ENCODE assay signal across 1 cellular context in the genomic region with DNA sequence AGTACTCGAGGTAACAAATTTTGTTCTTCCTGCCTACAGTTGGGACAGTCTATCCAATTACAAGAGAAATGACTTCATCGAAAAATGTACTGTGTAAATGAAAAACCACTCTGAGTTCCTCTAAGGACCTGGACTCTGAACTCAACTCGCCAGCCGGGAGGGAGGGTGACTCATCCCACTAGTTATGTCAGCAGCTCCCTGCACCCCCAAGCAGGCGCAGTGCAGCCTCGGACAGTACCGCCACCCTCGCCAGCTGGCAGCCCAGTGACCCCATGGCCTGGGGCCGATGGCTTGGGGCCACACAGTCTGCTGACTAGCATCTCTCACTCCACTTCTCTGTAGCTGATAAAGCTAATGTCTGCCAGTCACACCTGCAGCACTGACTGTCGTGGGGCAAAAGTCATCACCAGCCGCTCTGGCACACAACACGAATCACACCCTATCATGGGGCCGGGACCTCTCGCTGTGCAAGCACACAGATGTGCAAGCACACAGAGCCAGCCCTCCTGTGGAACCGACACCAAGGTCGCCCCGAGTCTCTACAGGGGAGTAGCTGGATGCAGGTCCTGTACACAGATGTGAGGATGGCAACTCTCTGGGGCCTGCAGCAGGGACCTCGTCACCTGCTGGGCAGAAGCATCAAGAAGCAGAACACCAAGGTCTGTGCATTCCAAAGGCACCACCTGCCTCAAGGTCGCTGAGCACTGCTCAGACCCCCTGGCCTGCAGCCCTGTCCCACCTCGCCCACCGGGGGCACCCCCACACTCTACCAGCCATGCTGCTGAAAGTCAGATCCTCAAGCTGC.
TF ChIP-seq lines count a peak whose summit lies in the region.

No MANE protein-coding gene starts in this region.

TF ChIP-seq in A549, 52 proteins besides CTCF, POLR2A, EP300 and RAD21 (continued from another document):
- TF ChIP-seq, protein P1, sequence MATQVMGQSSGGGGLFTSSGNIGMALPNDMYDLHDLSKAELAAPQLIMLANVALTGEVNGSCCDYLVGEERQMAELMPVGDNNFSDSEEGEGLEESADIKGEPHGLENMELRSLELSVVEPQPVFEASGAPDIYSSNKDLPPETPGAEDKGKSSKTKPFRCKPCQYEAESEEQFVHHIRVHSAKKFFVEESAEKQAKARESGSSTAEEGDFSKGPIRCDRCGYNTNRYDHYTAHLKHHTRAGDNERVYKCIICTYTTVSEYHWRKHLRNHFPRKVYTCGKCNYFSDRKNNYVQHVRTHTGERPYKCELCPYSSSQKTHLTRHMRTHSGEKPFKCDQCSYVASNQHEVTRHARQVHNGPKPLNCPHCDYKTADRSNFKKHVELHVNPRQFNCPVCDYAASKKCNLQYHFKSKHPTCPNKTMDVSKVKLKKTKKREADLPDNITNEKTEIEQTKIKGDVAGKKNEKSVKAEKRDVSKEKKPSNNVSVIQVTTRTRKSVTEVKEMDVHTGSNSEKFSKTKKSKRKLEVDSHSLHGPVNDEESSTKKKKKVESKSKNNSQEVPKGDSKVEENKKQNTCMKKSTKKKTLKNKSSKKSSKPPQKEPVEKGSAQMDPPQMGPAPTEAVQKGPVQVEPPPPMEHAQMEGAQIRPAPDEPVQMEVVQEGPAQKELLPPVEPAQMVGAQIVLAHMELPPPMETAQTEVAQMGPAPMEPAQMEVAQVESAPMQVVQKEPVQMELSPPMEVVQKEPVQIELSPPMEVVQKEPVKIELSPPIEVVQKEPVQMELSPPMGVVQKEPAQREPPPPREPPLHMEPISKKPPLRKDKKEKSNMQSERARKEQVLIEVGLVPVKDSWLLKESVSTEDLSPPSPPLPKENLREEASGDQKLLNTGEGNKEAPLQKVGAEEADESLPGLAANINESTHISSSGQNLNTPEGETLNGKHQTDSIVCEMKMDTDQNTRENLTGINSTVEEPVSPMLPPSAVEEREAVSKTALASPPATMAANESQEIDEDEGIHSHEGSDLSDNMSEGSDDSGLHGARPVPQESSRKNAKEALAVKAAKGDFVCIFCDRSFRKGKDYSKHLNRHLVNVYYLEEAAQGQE (IDR thresholded peaks at IDR 0.05): no peak
- TF ChIP-seq ZFP36 (IDR thresholded peaks at IDR 0.05; ENCODE audit: borderline replicate concordance, partially characterized antibody): no peak
- TF ChIP-seq KDM5A (IDR thresholded peaks at IDR 0.05): no peak
- TF ChIP-seq, protein P2, sequence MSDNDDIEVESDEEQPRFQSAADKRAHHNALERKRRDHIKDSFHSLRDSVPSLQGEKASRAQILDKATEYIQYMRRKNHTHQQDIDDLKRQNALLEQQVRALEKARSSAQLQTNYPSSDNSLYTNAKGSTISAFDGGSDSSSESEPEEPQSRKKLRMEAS (IDR thresholded peaks at IDR 0.05): peak; percentile 95
- peak; percentile 87 for TF ChIP-seq GATA3 (IDR thresholded peaks at IDR 0.05; ENCODE audit: borderline replicate concordance)
- peak; percentile 75 for TF ChIP-seq ESRRA (IDR thresholded peaks at IDR 0.05; ENCODE audit: borderline replicate concordance, low read length)
- 0 out of 2 replicates have a peak, but pooled peaks have one; percentile 20 for TF ChIP-seq MAZ (IDR thresholded peaks at IDR 0.05; ENCODE audit: borderline replicate concordance, low read depth, low read length)
- no peak for TF ChIP-seq TP53 (CRISPR knock-in tag; IDR thresholded peaks at IDR 0.05)
- TF ChIP-seq USF2 (IDR thresholded peaks at IDR 0.05): no peak
- TF ChIP-seq RNF2 (IDR thresholded peaks at IDR 0.05; ENCODE audit: borderline replicate concordance, low read depth): no peak
- TF ChIP-seq POLR2AphosphoS2 (conservative IDR thresholded peaks at IDR 0.05; ENCODE audit: low read length): peak; percentile 77; the same call in 1 of the 2 replicates
- no peak for TF ChIP-seq BHLHE40 (IDR thresholded peaks at IDR 0.05; ENCODE audit: low read depth, low read length)
- TF ChIP-seq CBX2 (IDR thresholded peaks at IDR 0.05; ENCODE audit: borderline replicate concordance, low read depth): no peak
- peak; percentile 67 for TF ChIP-seq MAFK (IDR thresholded peaks at IDR 0.05; ENCODE audit: partially characterized antibody)
- TF ChIP-seq NPAS2 (CRISPR knock-in tag; IDR thresholded peaks at IDR 0.05; ENCODE audit: borderline replicate concordance): no peak
- peak in 1 of 2 experiments; percentile 66; a peak in 1 of 4 replicates for TF ChIP-seq CEBPB (IDR thresholded peaks at IDR 0.05)
- TF ChIP-seq CBX8 (IDR thresholded peaks at IDR 0.05): no peak
- no peak for TF ChIP-seq HEYL (CRISPR knock-in tag; IDR thresholded peaks at IDR 0.05)
- TF ChIP-seq TFCP2L1 (CRISPR knock-in tag; IDR thresholded peaks at IDR 0.05): no peak
- no peak for TF ChIP-seq ZC3H11A (IDR thresholded peaks at IDR 0.05)
- 0 out of 2 replicates have a peak, but pooled peaks have one; percentile 16 for TF ChIP-seq HDAC2 (IDR thresholded peaks at IDR 0.05)
- TF ChIP-seq MYC (IDR thresholded peaks at IDR 0.05; ENCODE audit: borderline replicate concordance, low read length): no peak; the same call in 1 of the 2 replicates
- TF ChIP-seq EHF (CRISPR knock-in tag; IDR thresholded peaks at IDR 0.05): no peak
- no peak for TF ChIP-seq RFX5 (IDR thresholded peaks at IDR 0.05)
- TF ChIP-seq HOXA7 (CRISPR knock-in tag; IDR thresholded peaks at IDR 0.05): no peak
- TF ChIP-seq BCL3 (IDR thresholded peaks at IDR 0.05): 0 out of 3 replicates have a peak, but pooled peaks have one; percentile 53
- peak; percentile 83 for TF ChIP-seq JUNB (IDR thresholded peaks at IDR 0.05)
- TF ChIP-seq, protein P3, sequence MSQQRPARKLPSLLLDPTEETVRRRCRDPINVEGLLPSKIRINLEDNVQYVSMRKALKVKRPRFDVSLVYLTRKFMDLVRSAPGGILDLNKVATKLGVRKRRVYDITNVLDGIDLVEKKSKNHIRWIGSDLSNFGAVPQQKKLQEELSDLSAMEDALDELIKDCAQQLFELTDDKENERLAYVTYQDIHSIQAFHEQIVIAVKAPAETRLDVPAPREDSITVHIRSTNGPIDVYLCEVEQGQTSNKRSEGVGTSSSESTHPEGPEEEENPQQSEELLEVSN (IDR thresholded peaks at IDR 0.05; ENCODE audit: borderline replicate concordance, low read depth): peak; percentile 50; the same call in 1 of the 2 replicates
- no peak for TF ChIP-seq FOXS1 (CRISPR knock-in tag; IDR thresholded peaks at IDR 0.05)
- TF ChIP-seq PBX3 (IDR thresholded peaks at IDR 0.05): peak; percentile 91
- TF ChIP-seq RCOR1 (IDR thresholded peaks at IDR 0.05; ENCODE audit: low read depth, low read length): no peak
